35 cellular contexts compared by ENCODE assay signal in the genomic region with DNA sequence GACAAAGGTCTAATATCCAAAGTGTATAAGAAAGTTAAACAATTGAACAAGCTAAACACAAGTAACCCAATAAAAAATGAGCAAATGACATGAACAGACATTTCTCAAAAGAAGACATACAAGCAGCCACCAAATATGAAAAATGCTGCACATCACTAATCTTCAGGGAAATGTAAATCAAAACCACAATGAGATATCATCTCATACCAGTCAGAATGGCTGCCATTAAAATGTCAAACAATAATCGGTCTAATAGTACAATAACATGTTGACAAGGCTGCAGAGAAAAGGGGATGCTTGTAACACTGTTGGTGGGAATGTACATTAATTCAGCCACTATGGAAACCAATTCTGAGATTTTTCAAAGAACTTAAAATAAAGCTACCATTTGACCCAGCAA.
"Had no signal": no experiment of that assay in that cellular context is flagged by ENCODE, and none has a peak within 500 bp of the region (broad histone marks: within the 10 kb centered on the region; RNA-seq: fewer than 3 reads in every experiment).

No MANE protein-coding gene starts in this region.

- H3K27me3 ChIP-seq: MG63 had no signal

- DNase-seq: Karpas-422, Kasumi-1, KG1, MG63, MM.1S, NCI-H1048, NCI-H1092, NCI-H1092 treated with DMSO at 0.1 percent for 48 hours, NCI-H1105, NCI-H1105 treated with DMSO at 0.1 percent for 48 hours, NCI-H1417, NCI-H1417 treated with DMSO at 0.1 percent for 48 hours, NCI-H1436, NCI-H1436 treated with DMSO at 0.1 percent for 48 hours, NCI-H146, NCI-H1694, NCI-H1694 treated with DMSO at 0.1 percent for 48 hours, NCI-H187, NCI-H187 treated with DMSO at 0.1 percent for 48 hours, NCI-H1930, NCI-H2029, NCI-H2029 treated with DMSO at 0.1 percent for 48 hours, NCI-H2081, NCI-H2081 treated with DMSO at 0.1 percent for 48 hours, NCI-H2107, NCI-H2171, NCI-H2171 treated with DMSO at 0.1 percent for 48 hours, NCI-H2227 treated with DMSO at 0.1 percent for 48 hours, NCI-H226, NCI-H345, NCI-H446, NCI-H446 treated with DMSO at 0.1 percent for 48 hours, NCI-H510A, NCI-H510A treated with DMSO at 0.1 percent for 48 hours had no signal

- H3K4me3 ChIP-seq: MG63 had no signal

- H3K36me3 ChIP-seq: MG63 had no signal

- H3K9ac ChIP-seq: KMS-11 had no signal

- H3K27ac ChIP-seq: KMS-11 had no signal
